In the genomic region with DNA sequence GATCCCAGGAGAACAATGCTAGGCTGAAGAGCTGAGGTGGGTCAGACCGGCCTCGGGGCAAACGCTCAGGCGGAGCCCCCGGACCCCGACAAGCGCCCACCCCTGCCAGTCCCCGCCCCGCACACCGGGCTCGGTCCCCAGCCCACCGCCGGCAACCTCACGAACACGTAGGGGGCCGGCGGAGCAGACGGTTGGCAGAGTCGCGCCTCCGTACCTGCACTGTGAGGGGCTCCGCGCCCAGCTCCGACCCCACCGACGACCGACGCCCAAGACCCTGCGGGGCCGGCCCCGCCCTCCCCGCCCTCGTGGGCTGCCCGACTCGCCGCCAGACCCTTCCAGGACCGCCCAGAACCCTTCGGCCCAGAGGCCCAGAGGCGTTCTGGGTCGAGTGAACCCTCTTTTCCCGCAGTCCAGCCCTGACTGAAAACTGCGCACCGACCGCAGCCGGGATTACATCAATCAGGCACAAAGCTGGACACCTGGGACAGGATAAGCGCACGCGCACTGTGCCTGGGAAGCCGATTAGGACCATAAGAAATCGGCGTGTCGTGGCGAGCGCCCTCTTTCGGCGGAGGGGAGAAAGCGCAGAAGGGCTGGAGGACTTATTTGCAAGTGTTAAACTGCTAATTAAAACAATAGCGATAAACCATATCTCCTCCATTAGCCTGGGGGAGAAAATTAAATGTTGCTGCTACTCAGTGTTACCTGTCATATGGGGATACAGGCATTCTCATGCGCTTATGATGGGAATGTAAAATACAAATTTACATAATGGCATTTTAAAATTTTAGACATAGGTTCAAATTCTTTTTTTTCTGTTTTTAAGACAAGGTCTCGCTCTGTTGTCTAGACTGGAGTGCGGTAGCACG, we compare ENCODE assay signal across 1 cellular context.
TF ChIP-seq lines count a peak whose summit lies in the region.

No MANE protein-coding gene starts in this region.

TF ChIP-seq in K562, 482 proteins besides CTCF, POLR2A, EP300 and RAD21 (continued from another document):
- TF ChIP-seq ZHX1 (conservative IDR thresholded peaks at IDR 0.05; ENCODE audit: low read length) (no peak), YBX1 (IDR thresholded peaks at IDR 0.05) (no peak), ZBTB17 (CRISPR knock-in tag; IDR thresholded peaks at IDR 0.05) (peak; percentile 22; the same call in 1 of the 2 replicates), CREB1 (IDR thresholded peaks at IDR 0.05) (peak; percentile 45), CREB1 (CRISPR knock-in tag; IDR thresholded peaks at IDR 0.05) (no peak), ETV5 (CRISPR knock-in tag; IDR thresholded peaks at IDR 0.05; ENCODE audit: low read depth) (no peak), TCF3 (CRISPR knock-in tag; IDR thresholded peaks at IDR 0.05) (no peak), ZNF830 (CRISPR knock-in tag; IDR thresholded peaks at IDR 0.05) (no peak), DNMT1 (IDR thresholded peaks at IDR 0.05) (no peak), SIN3A (IDR thresholded peaks at IDR 0.05; ENCODE audit: borderline replicate concordance in 2 of 2, control insufficient read depth in 1 of 2, low read depth in 2 of 2, low read length in 2 of 2) (peak; percentile 41 to 55; a peak in 1 of 4 replicates), NCOA2 (IDR thresholded peaks at IDR 0.05; ENCODE audit: partially characterized antibody in 2 of 2) (peak in 1 of 2 experiments; percentile 98), HMGN3 (IDR thresholded peaks at IDR 0.05; ENCODE audit: borderline replicate concordance, extremely low read depth, insufficient read length, low read depth, low read length) (no peak), SMAD3 (CRISPR knock-in tag; conservative IDR thresholded peaks at IDR 0.05) (0 out of 2 replicates have a peak, but pooled peaks have one; percentile 13), JUND (IDR thresholded peaks at IDR 0.05; ENCODE audit: borderline replicate concordance, low read depth, low read length) (peak; percentile 63; the same call in 1 of the 2 replicates), JUND (tag; IDR thresholded peaks at IDR 0.05; ENCODE audit: borderline replicate concordance, low read depth, low read length) (peak; percentile 28; the same call in 1 of the 3 replicates), MBD2 (IDR thresholded peaks at IDR 0.05; ENCODE audit: borderline replicate concordance, low read depth) (0 out of 2 replicates have a peak, but pooled peaks have one; percentile 43), C11orf30 (IDR thresholded peaks at IDR 0.05; ENCODE audit: low read depth) (peak; percentile 39), ATF7 (IDR thresholded peaks at IDR 0.05) (peak; percentile 62), SMARCB1 (IDR thresholded peaks at IDR 0.05; ENCODE audit: insufficient read length, low read depth) (no peak), STAG1 (CRISPR knock-in tag; IDR thresholded peaks at IDR 0.05; ENCODE audit: borderline replicate concordance) (no peak), TCF7L2 (IDR thresholded peaks at IDR 0.05; ENCODE audit: low read depth, low read length) (no peak), ZBTB26 (CRISPR knock-in tag; IDR thresholded peaks at IDR 0.05) (0 out of 2 replicates have a peak, but pooled peaks have one; percentile 38), RFX5 (IDR thresholded peaks at IDR 0.05; ENCODE audit: low read depth, low read length) (no peak), ZNF217 (CRISPR knock-in tag; IDR thresholded peaks at IDR 0.05) (no peak)
- TF ChIP-seq, protein P1, sequence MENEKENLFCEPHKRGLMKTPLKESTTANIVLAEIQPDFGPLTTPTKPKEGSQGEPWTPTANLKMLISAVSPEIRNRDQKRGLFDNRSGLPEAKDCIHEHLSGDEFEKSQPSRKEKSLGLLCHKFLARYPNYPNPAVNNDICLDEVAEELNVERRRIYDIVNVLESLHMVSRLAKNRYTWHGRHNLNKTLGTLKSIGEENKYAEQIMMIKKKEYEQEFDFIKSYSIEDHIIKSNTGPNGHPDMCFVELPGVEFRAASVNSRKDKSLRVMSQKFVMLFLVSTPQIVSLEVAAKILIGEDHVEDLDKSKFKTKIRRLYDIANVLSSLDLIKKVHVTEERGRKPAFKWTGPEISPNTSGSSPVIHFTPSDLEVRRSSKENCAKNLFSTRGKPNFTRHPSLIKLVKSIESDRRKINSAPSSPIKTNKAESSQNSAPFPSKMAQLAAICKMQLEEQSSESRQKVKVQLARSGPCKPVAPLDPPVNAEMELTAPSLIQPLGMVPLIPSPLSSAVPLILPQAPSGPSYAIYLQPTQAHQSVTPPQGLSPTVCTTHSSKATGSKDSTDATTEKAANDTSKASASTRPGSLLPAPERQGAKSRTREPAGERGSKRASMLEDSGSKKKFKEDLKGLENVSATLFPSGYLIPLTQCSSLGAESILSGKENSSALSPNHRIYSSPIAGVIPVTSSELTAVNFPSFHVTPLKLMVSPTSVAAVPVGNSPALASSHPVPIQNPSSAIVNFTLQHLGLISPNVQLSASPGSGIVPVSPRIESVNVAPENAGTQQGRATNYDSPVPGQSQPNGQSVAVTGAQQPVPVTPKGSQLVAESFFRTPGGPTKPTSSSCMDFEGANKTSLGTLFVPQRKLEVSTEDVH (IDR thresholded peaks at IDR 0.05; ENCODE audit: low read depth, partially characterized antibody), result peak; percentile 49
- TF ChIP-seq, protein P2, sequence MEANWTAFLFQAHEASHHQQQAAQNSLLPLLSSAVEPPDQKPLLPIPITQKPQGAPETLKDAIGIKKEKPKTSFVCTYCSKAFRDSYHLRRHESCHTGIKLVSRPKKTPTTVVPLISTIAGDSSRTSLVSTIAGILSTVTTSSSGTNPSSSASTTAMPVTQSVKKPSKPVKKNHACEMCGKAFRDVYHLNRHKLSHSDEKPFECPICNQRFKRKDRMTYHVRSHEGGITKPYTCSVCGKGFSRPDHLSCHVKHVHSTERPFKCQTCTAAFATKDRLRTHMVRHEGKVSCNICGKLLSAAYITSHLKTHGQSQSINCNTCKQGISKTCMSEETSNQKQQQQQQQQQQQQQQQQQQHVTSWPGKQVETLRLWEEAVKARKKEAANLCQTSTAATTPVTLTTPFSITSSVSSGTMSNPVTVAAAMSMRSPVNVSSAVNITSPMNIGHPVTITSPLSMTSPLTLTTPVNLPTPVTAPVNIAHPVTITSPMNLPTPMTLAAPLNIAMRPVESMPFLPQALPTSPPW (CRISPR knock-in tag; IDR thresholded peaks at IDR 0.05), result peak; percentile 96
